ENCODE assay signal across 20 cellular contexts in the genomic region with DNA sequence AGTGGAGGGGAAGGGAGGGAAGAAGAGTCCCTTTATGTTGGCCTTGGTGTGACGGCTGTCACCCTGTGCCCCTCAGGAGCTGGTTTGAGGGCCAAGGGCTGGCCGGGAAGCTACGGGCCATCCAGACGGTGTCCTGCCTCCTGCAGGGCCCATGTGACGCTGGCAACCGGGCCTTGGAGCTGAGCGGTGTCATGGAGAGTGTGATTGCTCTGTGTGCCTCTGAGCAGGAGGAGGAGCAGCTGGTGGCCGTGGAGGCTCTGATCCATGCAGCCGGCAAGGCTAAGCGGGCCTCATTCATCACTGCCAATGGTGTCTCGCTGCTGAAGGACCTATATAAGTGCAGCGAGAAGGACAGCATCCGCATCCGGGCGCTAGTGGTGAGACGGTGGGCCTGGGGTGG.
"Had no signal": no experiment of that assay in that cellular context is flagged by ENCODE, and none has a peak within 500 bp of the region (broad histone marks: within the 10 kb centered on the region; RNA-seq: fewer than 3 reads in every experiment).

No MANE protein-coding gene starts in this region.

- FAIRE-seq: keratinocyte, pancreas, small intestine had no signal

- H3K27me3 ChIP-seq: left lung, neutrophil, pancreas, sigmoid colon, spleen, transverse colon, upper lobe of left lung, vagina had no signal

- H3K9me3 ChIP-seq: left lung, lower lobe of right lung, neutrophil, pancreas, prostate gland, sigmoid colon, spleen, transverse colon, upper lobe of left lung, vagina had no signal

- H3K27ac ChIP-seq: left lung, lower lobe of right lung, neutrophil, pancreas, prostate gland, sigmoid colon, spleen, transverse colon, upper lobe of left lung, vagina had no signal

- H3K4me3 ChIP-seq: left lung, lower lobe of right lung, pancreas, prostate gland, sigmoid colon, spleen, transverse colon, upper lobe of left lung, vagina had no signal

- DNase-seq: hippocampal formation; left colon; lower lobe of right lung; mammary epithelial cell; mesenchymal stem cell; naive thymus-derived CD8-positive, alpha-beta T cell; pancreas; retina; sigmoid colon; small intestine; spleen; stimulated activated CD4-positive, alpha-beta T cell treated with anti-CD3 and anti-CD28 coated beads, Interleukin-4, amount 100 ng/mL, for 24 hours; stimulated activated naive CD4-positive, alpha-beta T cell; transverse colon had no signal

- H3K4me1 ChIP-seq: lower lobe of right lung, pancreas, prostate gland, sigmoid colon, upper lobe of left lung, vagina had no signal
